In genomic region chr17:31564883-31565297, GRCh38 we compare ENCODE assay signal across 10 cellular contexts.
DNase-seq lines count a peak whose midpoint lies in the region; ATAC-seq, FAIRE-seq and TF ChIP-seq lines count a peak whose summit lies in the region.
"Had no signal": no experiment of that assay in that cellular context is flagged by ENCODE, and none has a peak within 500 bp of the region (broad histone marks: within the 10 kb centered on the region; RNA-seq: fewer than 3 reads in every experiment).

No MANE protein-coding gene starts in this region.

- FAIRE-seq in keratinocyte (lab: Jason Lieb, UNC): peak; percentile 78

- no peaks in the 10 kb centered on the region for H3K9me3 Mint-ChIP-seq in HFFc6
- H3K9me3 Mint-ChIP-seq in type B pancreatic cell: no peaks in the 10 kb centered on the region

- H3K4me1 ChIP-seq in keratinocyte (ENCODE audit: control insufficient read depth, extremely low read depth, insufficient read depth, low read length) (peaks cover 45% of the 10 kb centered on the region), thymus (ENCODE audit: control insufficient read depth, insufficient read depth, low read length) (no peaks in the 10 kb centered on the region)

- H3K36me3 ChIP-seq in keratinocyte (ENCODE audit: control insufficient read depth in 2 of 2, extremely low read depth in 1 of 2, insufficient read depth in 2 of 2, low read length in 2 of 2): peaks cover 3 to 5% of the 10 kb centered on the region in 2 experiments
- no peaks in the 10 kb centered on the region for H3K36me3 ChIP-seq in thymus (ENCODE audit: control insufficient read depth, insufficient read depth)

- peaks cover under 1% of the 10 kb centered on the region for H4K20me1 ChIP-seq in keratinocyte (ENCODE audit: control insufficient read depth, extremely low read depth, insufficient read depth, low read length)

- peak overlapping the region; percentile 57 for H3K9ac ChIP-seq in keratinocyte (ENCODE audit: control insufficient read depth, extremely low read depth, insufficient read depth, low read length)

- in situ Hi-C loops in astrocyte of the cerebellum (cut with HindIII; ENCODE audit: low sequenced_read_pairs): no loop called here

- H3K4me1 Mint-ChIP-seq in HFFc6 (ENCODE audit: low read depth) (peaks cover 85% of the 10 kb centered on the region), T-helper 17 cell (peaks cover 5% of the 10 kb centered on the region), type B pancreatic cell (ENCODE audit: unreplicated experiment) (peaks cover 44% of the 10 kb centered on the region)

- H3K4me3 Mint-ChIP-seq in HFFc6 (peak overlapping the region; percentile 79), T-helper 17 cell (no peak overlapping the region), type B pancreatic cell (no peak overlapping the region)

- no peak overlapping the region for H2AFZ ChIP-seq in keratinocyte (ENCODE audit: control insufficient read depth, low read length)

- peaks cover 66% of the 10 kb centered on the region for H3K79me2 ChIP-seq in keratinocyte (ENCODE audit: control insufficient read depth, insufficient read depth, low read length)

- H3K9me3 ChIP-seq in keratinocyte (ENCODE audit: control insufficient read depth, low read depth, low read length): no peaks in the 10 kb centered on the region
- no peaks in the 10 kb centered on the region for H3K9me3 ChIP-seq in thymus (ENCODE audit: control insufficient read depth)
- H3K9me3 ChIP-seq in T-helper 17 cell (ENCODE audit: control insufficient read depth, low read length, poor library complexity, severe bottlenecking): no peaks in the 10 kb centered on the region

- H3K27me3 ChIP-seq in keratinocyte (ENCODE audit: control insufficient read depth, extremely low read depth, insufficient read depth, low read length) (no peaks in the 10 kb centered on the region), thymus (ENCODE audit: control insufficient read depth, insufficient read depth) (peaks cover 6% of the 10 kb centered on the region)

- DNase-seq in HFFc6 (no peak), astrocyte of the cerebellum (ENCODE audit: low read depth) (no peak), keratinocyte (ENCODE audit: low read depth, low spot score) (no peak), NCI-H1092 treated with DMSO at 0.1 percent for 48 hours (lab: John Stamatoyannopoulos, UW) (no peak), T-helper 17 cell (no peak), type B pancreatic cell (ENCODE audit: extremely low spot score, unreplicated experiment) (no peak)
- DNase-seq in effector CD8-positive, alpha-beta T cell (lab: John Stamatoyannopoulos, UW): no peak
- DNase-seq: NCI-H1694, SHP77 treated with DMSO at 0.1 percent for 48 hours had no signal

- H3K27me3 Mint-ChIP-seq in HFFc6 (ENCODE audit: insufficient read depth) (peaks cover 7% of the 10 kb centered on the region), T-helper 17 cell (peaks cover 14% of the 10 kb centered on the region), type B pancreatic cell (peaks cover 19% of the 10 kb centered on the region)

- H3K9me1 ChIP-seq in keratinocyte (ENCODE audit: control insufficient read depth, extremely low read depth, insufficient read depth, low read length): no peaks in the 10 kb centered on the region

- 49% methylated on average over 6 of the region's 6 CpGs for WGBS in thymus

- H3K27ac Mint-ChIP-seq in HFFc6 (peak overlapping the region; percentile 84), T-helper 17 cell (no peak overlapping the region), type B pancreatic cell (no peak overlapping the region)

- peak overlapping the region; percentile 69 for H3K4me2 ChIP-seq in keratinocyte (ENCODE audit: control insufficient read depth, extremely low read depth, insufficient read depth, low read depth, low read length)

- dilution Hi-C loops in keratinocyte (cut with MboI; ENCODE audit: extremely low pct_ligation_motif_present, low sequenced_read_pairs): no loop called here

- H3K4me3 ChIP-seq in astrocyte of the cerebellum (ENCODE audit: low read depth, low read length) (peak overlapping the region; percentile 11), keratinocyte (ENCODE audit: control insufficient read depth in 2 of 3, extremely low read depth in 1 of 3, insufficient read depth in 2 of 3, low read depth in 1 of 3, low read length in 3 of 3) (peak overlapping the region in 2 of 3 experiments; percentile 9 to 19), thymus (ENCODE audit: low read length) (no peak overlapping the region)

- TF ChIP-seq CTCF in HFFc6 (IDR thresholded peaks at IDR 0.05) (no peak), astrocyte of the cerebellum (IDR thresholded peaks at IDR 0.05; ENCODE audit: low read depth, low read length, missing control alignments) (no peak), keratinocyte (optimal IDR thresholded peaks at IDR 0.05 in 1 of 3, IDR thresholded peaks at IDR 0.05 in 1 of 3, conservative IDR thresholded peaks at IDR 0.05 in 1 of 3; ENCODE audit: extremely low read depth in 1 of 3, insufficient read depth in 2 of 3, low read length in 3 of 3) (no peak), type B pancreatic cell (conservative IDR thresholded peaks at IDR 0.05) (no peak)

- peaks cover 70% of the 10 kb centered on the region for H3K36me3 Mint-ChIP-seq in HFFc6 (ENCODE audit: low read depth)
- H3K36me3 Mint-ChIP-seq in T-helper 17 cell (ENCODE audit: low read depth): no peaks in the 10 kb centered on the region
- no peaks in the 10 kb centered on the region for H3K36me3 Mint-ChIP-seq in type B pancreatic cell

- ATAC-seq in T-helper 17 cell: no peak

- H3K27ac ChIP-seq in keratinocyte (ENCODE audit: control insufficient read depth, insufficient read depth, low read length) (peak overlapping the region; percentile 49), thymus (ENCODE audit: low read depth) (peak overlapping the region; percentile 12)
